ENCODE assay signal across 20 cellular contexts in genomic region chr21:34147835-34148804, GRCh38.
DNase-seq lines count a peak whose midpoint lies in the region; ATAC-seq, FAIRE-seq and TF ChIP-seq lines count a peak whose summit lies in the region.
"Had no signal": no experiment of that assay in that cellular context is flagged by ENCODE, and none has a peak within 500 bp of the region (broad histone marks: within the 10 kb centered on the region; RNA-seq: fewer than 3 reads in every experiment).

No MANE protein-coding gene starts in this region.

- H3K27me3 Mint-ChIP-seq in activated naive CD4-positive, alpha-beta T cell treated with anti-CD3 and anti-CD28 coated beads for 36 hours (ENCODE audit: low read depth) = no peaks in the 10 kb centered on the region
- H3K27me3 Mint-ChIP-seq in type B pancreatic cell = no peaks in the 10 kb centered on the region
- H3K27me3 Mint-ChIP-seq: CD4-positive, CD25-positive, alpha-beta regulatory T cell had no signal

- no peak overlapping the region for H2BK5ac ChIP-seq in mesenchymal stem cell (ENCODE audit: low read depth, low read length, poor library complexity, severe bottlenecking)

- H3K79me1 ChIP-seq in mesenchymal stem cell (replicated peaks; ENCODE audit: low read length, poor library complexity, severe bottlenecking) = peaks cover 42% of the 10 kb centered on the region

- no peak overlapping the region for H4K8ac ChIP-seq in mesenchymal stem cell (ENCODE audit: low read length)

- H2AK5ac ChIP-seq in mesenchymal stem cell (ENCODE audit: low read length, severe bottlenecking) = no peak overlapping the region

- no peak for ATAC-seq in activated naive CD4-positive, alpha-beta T cell treated with anti-CD3 and anti-CD28 coated beads, Interleukin-2, amount 50 U/mL, for 72 hours
- ATAC-seq in upper lobe of right lung (no peak), GM18858 (IDR thresholded peaks at IDR 0.05; ENCODE audit: unreplicated experiment) (no peak), GM19467 (IDR thresholded peaks at IDR 0.05; ENCODE audit: unreplicated experiment) (no peak)
- ATAC-seq: activated CD8-positive, alpha-beta T cell treated with anti-CD3 and anti-CD28 coated beads, Interleukin-2, amount 10 ng/mL, durations not matched to agents 7 days and 5 days; esophagus mucosa had no signal

- no peak overlapping the region for H2BK12ac ChIP-seq in mesenchymal stem cell (ENCODE audit: low read length in 2 of 2)

- peak overlapping the region; percentile 52 for H3K9ac ChIP-seq in mesenchymal stem cell (ENCODE audit: low read length)

- H3K4me1 ChIP-seq in mesenchymal stem cell (ENCODE audit: control insufficient read depth, insufficient read depth, low read depth, low read length) (peaks cover 8% of the 10 kb centered on the region), upper lobe of right lung (peaks cover 4% of the 10 kb centered on the region)

- H3K4me3 ChIP-seq in bronchial epithelial cell (ENCODE audit: low read depth, low read length) (no peak overlapping the region), mesenchymal stem cell (ENCODE audit: insufficient read depth in 1 of 2, low read depth in 1 of 2, low read length in 2 of 2) (no peak overlapping the region), upper lobe of right lung (no peak overlapping the region)
- H3K4me3 ChIP-seq: thoracic aorta had no signal

- peak overlapping the region; percentile 71 to 89 for H3K27ac Mint-ChIP-seq in activated naive CD4-positive, alpha-beta T cell treated with anti-CD3 and anti-CD28 coated beads, Interleukin-2, amount 50 U/mL, for 72 hours
- H3K27ac Mint-ChIP-seq in activated naive CD4-positive, alpha-beta T cell treated with anti-CD3 and anti-CD28 coated beads for 36 hours = no peak overlapping the region
- H3K27ac Mint-ChIP-seq in type B pancreatic cell = peak overlapping the region; percentile 26
- H3K27ac Mint-ChIP-seq: activated CD8-positive, alpha-beta T cell treated with anti-CD3 and anti-CD28 coated beads, Interleukin-2, amount 10 ng/mL, durations not matched to agents 7 days and 5 days had no signal

- H3K4me3 Mint-ChIP-seq in activated naive CD4-positive, alpha-beta T cell treated with anti-CD3 and anti-CD28 coated beads for 36 hours = no peak overlapping the region
- no peak overlapping the region for H3K4me3 Mint-ChIP-seq in type B pancreatic cell
- H3K4me3 Mint-ChIP-seq: activated CD8-positive, alpha-beta T cell treated with anti-CD3 and anti-CD28 coated beads, Interleukin-2, amount 10 ng/mL, durations not matched to agents 7 days and 5 days; CD4-positive, CD25-positive, alpha-beta regulatory T cell had no signal

- no peak overlapping the region for H3K23ac ChIP-seq in mesenchymal stem cell (ENCODE audit: low read length in 2 of 2)

- no peak overlapping the region for H2AFZ ChIP-seq in mesenchymal stem cell (ENCODE audit: low read depth, low read length)

- H2BK15ac ChIP-seq in mesenchymal stem cell (ENCODE audit: low read depth, poor library complexity, severe bottlenecking) = no peak overlapping the region

- H3K36me3 Mint-ChIP-seq in activated naive CD4-positive, alpha-beta T cell treated with anti-CD3 and anti-CD28 coated beads, Interleukin-2, amount 50 U/mL, for 72 hours = peaks cover 33 to 66% of the 10 kb centered on the region in 2 donors
- H3K36me3 Mint-ChIP-seq in activated naive CD4-positive, alpha-beta T cell treated with anti-CD3 and anti-CD28 coated beads for 36 hours (ENCODE audit: low read depth) = peaks cover 38% of the 10 kb centered on the region
- peaks cover 38% of the 10 kb centered on the region for H3K36me3 Mint-ChIP-seq in type B pancreatic cell

- H3K27ac ChIP-seq in mesenchymal stem cell (ENCODE audit: low read length, poor library complexity, severe bottlenecking) (no peak overlapping the region), upper lobe of right lung (no peak overlapping the region)
- H3K27ac ChIP-seq: HL-60 had no signal

- H3K36me3 ChIP-seq in bronchial epithelial cell (ENCODE audit: control insufficient read depth, insufficient read depth, low read length) = peaks cover 3% of the 10 kb centered on the region
- H3K36me3 ChIP-seq in mesenchymal stem cell (ENCODE audit: control insufficient read depth in 1 of 2, insufficient read depth in 2 of 2, low read depth in 1 of 2, low read length in 2 of 2) = peaks cover 37 to 90% of the 10 kb centered on the region in 2 experiments
- H3K36me3 ChIP-seq in upper lobe of right lung = peaks cover 10% of the 10 kb centered on the region
- H3K36me3 ChIP-seq: thoracic aorta had no signal

- CTCF ChIA-PET in activated naive CD4-positive, alpha-beta T cell treated with anti-CD3 and anti-CD28 coated beads for 36 hours (lab: Charles Lee) = interaction anchor here (0.6 kb wide), 1 partner anchor 50 kb away, joined by 4 read pairs; no protein-coding TSS in a partner anchor

- intact Hi-C loops in activated naive CD4-positive, alpha-beta T cell treated with anti-CD3 and anti-CD28 coated beads for 36 hours (cut with micrococcal nuclease) = no loop called here
- intact Hi-C loops in upper lobe of right lung (cut with DNase I) = no loop called here

- H4K91ac ChIP-seq in mesenchymal stem cell (ENCODE audit: low read length) = no peak overlapping the region

- H3K4me1 Mint-ChIP-seq in activated naive CD4-positive, alpha-beta T cell treated with anti-CD3 and anti-CD28 coated beads for 36 hours (ENCODE audit: low read depth) = peaks cover 10% of the 10 kb centered on the region
- peaks cover 17% of the 10 kb centered on the region for H3K4me1 Mint-ChIP-seq in type B pancreatic cell (ENCODE audit: unreplicated experiment)

- H3K4ac ChIP-seq in mesenchymal stem cell (ENCODE audit: low read depth in 1 of 2, low read length in 2 of 2) = peak overlapping the region in 1 of 2 experiments; percentile 18

- 93% methylated on average over 13 of the region's 13 CpGs for WGBS in mesenchymal stem cell

- H3K14ac ChIP-seq in mesenchymal stem cell (ENCODE audit: low read length in 2 of 2) = no peak overlapping the region

- no peak for DNase-seq in activated naive CD4-positive, alpha-beta T cell treated with anti-CD3 and anti-CD28 coated beads, Interleukin-2, amount 50 U/mL, for 72 hours (ENCODE audit: low spot score in 2 of 2)
- DNase-seq in activated naive CD4-positive, alpha-beta T cell treated with anti-CD3 and anti-CD28 coated beads for 36 hours = no peak
- DNase-seq in bronchial epithelial cell (ENCODE audit: low read depth) (no peak), mesenchymal stem cell (no peak), type B pancreatic cell (ENCODE audit: extremely low spot score, unreplicated experiment) (no peak), upper lobe of right lung (no peak)
- DNase-seq: 8988T; activated CD8-positive, alpha-beta T cell treated with anti-CD3 and anti-CD28 coated beads, Interleukin-2, amount 10 ng/mL, durations not matched to agents 7 days and 5 days; CD4-positive, CD25-positive, alpha-beta regulatory T cell; KBM-7; kidney glomerular epithelial cell; NCI-H2171 treated with DMSO at 0.1 percent for 48 hours; occipital lobe; stimulated activated CD4-positive, alpha-beta T cell treated with anti-CD3 and anti-CD28 coated beads, Interleukin-4, amount 100 ng/mL, for 1 hour; stimulated activated CD8-positive, alpha-beta memory T cell treated with anti-CD3 and anti-CD28 coated beads, Interleukin-4, amount 100 ng/mL, for 48 hours had no signal

- H3K4me2 ChIP-seq in mesenchymal stem cell (ENCODE audit: low read length, poor library complexity, severe bottlenecking) = no peak overlapping the region

- H3K27me3 ChIP-seq in bronchial epithelial cell (ENCODE audit: control insufficient read depth, insufficient read depth, low read length) = no peaks in the 10 kb centered on the region
- no peaks in the 10 kb centered on the region for H3K27me3 ChIP-seq in mesenchymal stem cell (ENCODE audit: control insufficient read depth in 1 of 2, insufficient read depth in 1 of 2, low read length in 2 of 2)
- H3K27me3 ChIP-seq in upper lobe of right lung = no peaks in the 10 kb centered on the region

- no peak overlapping the region for H2BK120ac ChIP-seq in mesenchymal stem cell (ENCODE audit: low read depth, low read length)

- TF ChIP-seq CTCF in bronchial epithelial cell (IDR thresholded peaks at IDR 0.05; ENCODE audit: insufficient read depth, low read length, severe bottlenecking) (no peak), type B pancreatic cell (conservative IDR thresholded peaks at IDR 0.05) (no peak), upper lobe of right lung (IDR thresholded peaks at IDR 0.05) (no peak)

- H3K9me3 Mint-ChIP-seq in activated naive CD4-positive, alpha-beta T cell treated with anti-CD3 and anti-CD28 coated beads, Interleukin-2, amount 50 U/mL, for 72 hours = peaks cover 3 to 10% of the 10 kb centered on the region in 2 donors
- peaks cover 10% of the 10 kb centered on the region for H3K9me3 Mint-ChIP-seq in activated naive CD4-positive, alpha-beta T cell treated with anti-CD3 and anti-CD28 coated beads for 36 hours
- H3K9me3 Mint-ChIP-seq in type B pancreatic cell = peaks cover 7% of the 10 kb centered on the region

- H3K9me3 ChIP-seq in mesenchymal stem cell (ENCODE audit: control insufficient read depth, low read length) (no peaks in the 10 kb centered on the region), upper lobe of right lung (no peaks in the 10 kb centered on the region)
- H3K9me3 ChIP-seq: thoracic aorta had no signal

- peak; percentile 18 for FAIRE-seq in bronchial epithelial cell (lab: Jason Lieb, UNC)

- no peak overlapping the region for H3K18ac ChIP-seq in mesenchymal stem cell (ENCODE audit: low read depth in 1 of 2, low read length in 2 of 2)
